Comparison of ENCODE assay signal across 1 cellular context in genomic region chr4:30268370-30268769, GRCh38.
TF ChIP-seq lines count a peak whose summit lies in the region.

No MANE protein-coding gene starts in this region.

TF ChIP-seq in IMR-90, 13 proteins besides CTCF, POLR2A, EP300 and RAD21 (continued from another document):
- no peak for TF ChIP-seq USF2 (IDR thresholded peaks at IDR 0.05; ENCODE audit: low read depth, low read length)
- no peak for TF ChIP-seq MAZ (IDR thresholded peaks at IDR 0.05; ENCODE audit: borderline replicate concordance, low read depth, low read length)
- TF ChIP-seq CEBPB (IDR thresholded peaks at IDR 0.05; ENCODE audit: low read depth, low read length): no peak
- no peak for TF ChIP-seq RFX5 (IDR thresholded peaks at IDR 0.05; ENCODE audit: low read depth, low read length)
